In the genomic region with DNA sequence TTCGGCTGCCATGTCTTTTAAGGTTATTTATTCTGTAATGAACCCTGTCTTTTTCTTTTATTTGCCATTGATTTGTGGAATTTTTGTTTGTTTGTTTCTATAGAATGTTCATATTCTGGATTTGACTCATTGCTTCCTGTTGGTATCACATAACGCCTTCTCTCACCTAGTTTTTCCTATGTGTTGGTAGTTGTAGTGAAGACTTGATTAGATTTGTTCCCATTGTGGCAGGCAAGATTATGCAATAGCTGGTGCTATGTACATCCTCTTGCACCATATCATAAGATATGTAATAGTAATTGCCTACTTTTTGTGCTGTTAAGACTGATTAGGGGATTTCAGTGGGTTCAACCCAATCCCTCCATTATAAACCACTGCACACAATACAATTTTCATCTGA, we compare ENCODE assay signal across 18 cellular contexts. TPM values are rescaled to one million over a fixed set of nuclear protein-coding genes. Genes with fewer than 3 reads are reported as not detected.
DNase-seq lines count a peak whose midpoint lies in the region; ATAC-seq and TF ChIP-seq lines count a peak whose summit lies in the region.
"Had no signal": no experiment of that assay in that cellular context is flagged by ENCODE, and none has a peak within 500 bp of the region (broad histone marks: within the 10 kb centered on the region; RNA-seq: fewer than 3 reads in every experiment).

No MANE protein-coding gene starts in this region.

- RAD21 ChIA-PET in HCT116 (lab: Charles Lee; ENCODE audit: low non-redundant PET in 1 of 2, low total read pairs in 2 of 2, uncharacterized antibody in 2 of 2, unreplicated experiment in 2 of 2), result no interaction called here

- H3K9ac ChIP-seq in HCT116 (ENCODE audit: low read length) (no peak overlapping the region), mammary epithelial cell (ENCODE audit: insufficient read depth, low read length) (no peak overlapping the region)

- H3K4me2 ChIP-seq in HCT116 (ENCODE audit: low read length), result no peak overlapping the region
- H3K4me2 ChIP-seq in mammary epithelial cell (ENCODE audit: insufficient read depth, low read depth, low read length), result no peak overlapping the region

- H3K4me1 ChIP-seq in HCT116 (ENCODE audit: control insufficient read depth in 1 of 2, insufficient read depth in 2 of 2, low read length in 2 of 2) (peaks cover 4 to 8% of the 10 kb centered on the region in 2 experiments), mammary epithelial cell (ENCODE audit: insufficient read depth, low read length) (peaks cover 36% of the 10 kb centered on the region)
- H3K4me1 ChIP-seq: BE2C had no signal

- intact Hi-C loops in HCT116 (cut with micrococcal nuclease), result no loop called here
- intact Hi-C loops in mammary epithelial cell (cut with micrococcal nuclease), result no loop called here

- CTCF ChIA-PET in HCT116 (lab: Charles Lee), result interaction anchor here (0.6 kb wide), 1 partner anchor 44 kb away, joined by 3 read pairs; no protein-coding TSS in a partner anchor
- CTCF ChIA-PET in mammary epithelial cell (lab: Charles Lee; ENCODE audit: low non-redundant PET), result no interaction called here

- no peak for ATAC-seq in HCT116
- no peak for ATAC-seq in HG03139 (IDR thresholded peaks at IDR 0.05; ENCODE audit: unreplicated experiment)
- ATAC-seq: PC-3 had no signal

- BruUV-seq in HCT116 (replicated peaks; lab: Mats Ljungman, UMichigan) (no TSS peak), mammary epithelial cell (replicated peaks; lab: Mats Ljungman, UMichigan) (no TSS peak)

- H2AFZ ChIP-seq in HCT116 (ENCODE audit: low read depth, low read length, poor library complexity, severe bottlenecking) (no peak overlapping the region), mammary epithelial cell (ENCODE audit: low read depth, low read length) (no peak overlapping the region)

- H3K4me3 ChIP-seq in HCT116 (replicated peaks in 1 of 2; ENCODE audit: low read depth in 1 of 2, low read length in 2 of 2) (no peak overlapping the region), NB4 (ENCODE audit: low read depth, low read length) (no peak overlapping the region), mammary epithelial cell (replicated peaks in 1 of 3; ENCODE audit: insufficient read depth in 1 of 3, low read depth in 2 of 3, low read length in 3 of 3) (no peak overlapping the region), fibroblast of villous mesenchyme (ENCODE audit: low read depth, low read length) (no peak overlapping the region)
- H3K4me3 ChIP-seq: HAP-1, SJSA1 had no signal

- H3K36me3 ChIP-seq in HCT116 (ENCODE audit: control insufficient read depth in 1 of 2, insufficient read depth in 2 of 2, low read length in 2 of 2) (no peaks in the 10 kb centered on the region), mammary epithelial cell (ENCODE audit: insufficient read depth, low read length) (no peaks in the 10 kb centered on the region)
- H3K36me3 ChIP-seq: BE2C, HAP-1, SJSA1 had no signal

- dilution Hi-C loops in mammary epithelial cell (cut with HindIII; ENCODE audit: low sequenced_read_pairs), result no loop called here

- H3K9me2 ChIP-seq in HCT116 (ENCODE audit: insufficient read depth), result no peaks in the 10 kb centered on the region

- POLR2A ChIA-PET in HCT116 (lab: Charles Lee), result no interaction called here

- TF ChIP-seq POLR2A in HCT116 (IDR thresholded peaks at IDR 0.05; ENCODE audit: borderline replicate concordance, extremely low read depth, insufficient read depth, insufficient read length), result no peak
- no peak for TF ChIP-seq POLR2A in NB4 (IDR thresholded peaks at IDR 0.05; ENCODE audit: extremely low read depth, insufficient read length)

- H4K20me1 ChIP-seq in HCT116 (ENCODE audit: insufficient read depth) (no peaks in the 10 kb centered on the region), mammary epithelial cell (ENCODE audit: insufficient read depth, low read length) (no peaks in the 10 kb centered on the region)

- H3K27me3 ChIP-seq in HCT116 (ENCODE audit: insufficient read depth, low read length), result no peaks in the 10 kb centered on the region
- no peaks in the 10 kb centered on the region for H3K27me3 ChIP-seq in mammary epithelial cell (ENCODE audit: insufficient read depth, low read length)

- H3K79me2 ChIP-seq in HCT116 (ENCODE audit: insufficient read depth, low read length) (no peaks in the 10 kb centered on the region), mammary epithelial cell (ENCODE audit: insufficient read depth, low read length) (peaks cover 4% of the 10 kb centered on the region)

- 58% methylated on average over 2 of the region's 2 CpGs for WGBS in mammary epithelial cell (ENCODE audit: low coverage, missing lambda C conversion rate)

- in situ Hi-C loops in mammary epithelial cell (cut with MboI; ENCODE audit: low sequenced_read_pairs in 2 of 2), result no loop called here

- H3K9me3 ChIP-seq in HCT116 (ENCODE audit: control insufficient read depth in 1 of 2, insufficient read depth in 1 of 2, low read depth in 1 of 2, low read length in 2 of 2), result no peaks in the 10 kb centered on the region
- H3K9me3 ChIP-seq in mammary epithelial cell (replicated peaks; ENCODE audit: insufficient read depth, low read length), result no peaks in the 10 kb centered on the region
- H3K9me3 ChIP-seq: BE2C, HAP-1, SJSA1 had no signal

- H3K27ac ChIP-seq in HCT116 (ENCODE audit: low read depth, low read length), result no peak overlapping the region
- no peak overlapping the region for H3K27ac ChIP-seq in mammary epithelial cell (ENCODE audit: insufficient read depth, low read depth, low read length)
- H3K27ac ChIP-seq: HL-60, SJSA1 had no signal

- TF ChIP-seq CTCF in HCT116 (IDR thresholded peaks at IDR 0.05 in 2 of 3, conservative IDR thresholded peaks at IDR 0.05 in 1 of 3; ENCODE audit: borderline replicate concordance in 1 of 3, insufficient read depth in 1 of 3, low read depth in 2 of 3, low read length in 2 of 3), result no peak
- TF ChIP-seq CTCF in NB4 (IDR thresholded peaks at IDR 0.05; ENCODE audit: low read depth, low read length), result no peak
- TF ChIP-seq CTCF in mammary epithelial cell (conservative IDR thresholded peaks at IDR 0.05 in 1 of 2, IDR thresholded peaks at IDR 0.05 in 1 of 2; ENCODE audit: extremely low read depth in 1 of 2, insufficient read depth in 1 of 2, low read depth in 1 of 2, low read length in 2 of 2), result no peak
- TF ChIP-seq CTCF in fibroblast of villous mesenchyme (IDR thresholded peaks at IDR 0.05; ENCODE audit: insufficient read depth, low read depth, low read length), result no peak

- TF ChIP-seq RAD21 in HCT116 (IDR thresholded peaks at IDR 0.05; ENCODE audit: low read depth), result no peak

- no peak for DNase-seq in HCT116 (ENCODE audit: low read depth, low spot score)
- peak; percentile 29 for DNase-seq in NB4 (ENCODE audit: low read depth)
- DNase-seq in mammary epithelial cell, result peak; percentile 46
- DNase-seq in fibroblast of villous mesenchyme (ENCODE audit: low read depth), result peak; percentile 28
- DNase-seq in NCI-H146 (lab: John Stamatoyannopoulos, UW), result no peak
- no peak for DNase-seq in hippocampal formation (lab: John Stamatoyannopoulos, UW)
- DNase-seq: BE2C; CD4-positive, alpha-beta memory T cell; KBM-7; NCI-H1105; NCI-H187; NK-92 treated with Interleukin-12 subunit alpha and Interleukin-12 subunit beta, amount 100 ng/mL, for 24 hours; PC-3 had no signal

TF ChIP-seq in HCT116, 20 proteins besides CTCF, POLR2A, EP300 and RAD21:
- no peak for TF ChIP-seq ZFX (IDR thresholded peaks at IDR 0.05)
- TF ChIP-seq CEBPB (IDR thresholded peaks at IDR 0.05; ENCODE audit: low read depth), result peak; percentile 45

RNA-seq across cellular contexts. Expression of gene KRT6B, which starts 3.9 kb away (rescaled TPM):
- total RNA-seq in HCT116 (2021; ENCODE audit: unreplicated experiment) (not detected), mammary epithelial cell (1,000 to 10,000 TPM; 1,675 to 3,751 TPM), fibroblast of villous mesenchyme (not detected in 2 replicates)
- polyA plus RNA-seq in HCT116 (2012), result 0.03 and 0.06 TPM in 2 replicates
- 2,534 TPM for polyA plus RNA-seq in mammary epithelial cell
- 2,595 TPM for polyA minus RNA-seq in mammary epithelial cell
- total RNA-seq: CD4-positive, alpha-beta memory T cell; SJSA1 had no signal
- polyA plus RNA-seq: AG04450; CD4-positive, alpha-beta memory T cell had no signal

RNA-seq across cellular contexts. Expression of gene KRT6C, which starts 17.8 kb away (rescaled TPM):
- total RNA-seq in HCT116 (2021; ENCODE audit: unreplicated experiment) (not detected), mammary epithelial cell (10 to 100 TPM; 16.6 to 29.5 TPM), fibroblast of villous mesenchyme (not detected in 2 replicates)
- polyA plus RNA-seq in HCT116 (2012), result 0.04 TPM in 1 of 2 replicates, not detected in the other
- polyA plus RNA-seq in mammary epithelial cell, result 23.6 TPM
- 1.8 TPM for polyA minus RNA-seq in mammary epithelial cell
- total RNA-seq: CD4-positive, alpha-beta memory T cell; PC-3; SJSA1 had no signal
- polyA plus RNA-seq: AG04450; CD4-positive, alpha-beta memory T cell had no signal

RNA-seq across cellular contexts. Expression of gene KRT75, which starts 21.6 kb away (rescaled TPM):
- not detected for total RNA-seq in HCT116 (2021; ENCODE audit: unreplicated experiment)
- not detected in 2 replicates for polyA plus RNA-seq in HCT116 (2012)
- total RNA-seq in mammary epithelial cell, result 10 to 100 TPM in 1 of 2 donors, 1 to 10 TPM in 1; 3.2 to 26.5 TPM
- polyA plus RNA-seq in mammary epithelial cell, result 3.1 TPM
- 0.62 TPM for polyA minus RNA-seq in mammary epithelial cell
- not detected in 2 replicates for total RNA-seq in fibroblast of villous mesenchyme
- total RNA-seq: CD4-positive, alpha-beta memory T cell; SJSA1 had no signal
- polyA plus RNA-seq: AG04450; CD4-positive, alpha-beta memory T cell had no signal

RNA-seq across cellular contexts. Expression of gene KRT6A, which starts 37.2 kb away (rescaled TPM):
- total RNA-seq in HCT116 (2021; ENCODE audit: unreplicated experiment) (0.66 TPM), mammary epithelial cell (1,000 to 10,000 TPM; 5,785 to 6,260 TPM), fibroblast of villous mesenchyme (not detected in 2 replicates)
- polyA plus RNA-seq in HCT116 (2012), result 0.61 and 0.90 TPM in 2 replicates
- polyA plus RNA-seq in mammary epithelial cell, result 8,475 TPM
- 6,728 TPM for polyA minus RNA-seq in mammary epithelial cell
- total RNA-seq: CD4-positive, alpha-beta memory T cell; SJSA1 had no signal
- polyA plus RNA-seq: AG04450; CD4-positive, alpha-beta memory T cell had no signal

RNA-seq across cellular contexts. Expression of gene KRT82, which starts 49.7 kb away (rescaled TPM):
- total RNA-seq in HCT116 (2021; ENCODE audit: unreplicated experiment) (not detected), mammary epithelial cell (not detected), fibroblast of villous mesenchyme (not detected in 2 replicates)
- polyA plus RNA-seq in HCT116 (2012), result not detected in 2 replicates
- polyA plus RNA-seq in mammary epithelial cell, result 0.01 TPM
- not detected for polyA minus RNA-seq in mammary epithelial cell
- total RNA-seq: CD4-positive, alpha-beta memory T cell; SJSA1 had no signal
- polyA plus RNA-seq: AG04450; CD4-positive, alpha-beta memory T cell had no signal

Comparison
In these comparisons a context has a peak if more than half of its experiments do, and no peak if none do; other contexts are left out.
1. DNase-seq: peak in NB4 (single experiment), mammary epithelial cell (single experiment) and fibroblast of villous mesenchyme (single experiment); none in HCT116 (single experiment), NCI-H146 (single experiment) and hippocampal formation (0 of 2).
2. RNA of gene KRT6B, which starts 3.9 kb away (total RNA-seq): 1,675 to 3,751 TPM in mammary epithelial cell; not detected in HCT116 (single experiment) and not detected in fibroblast of villous mesenchyme; every median in the first group is over 1,000 times any median in the second.
3. RNA of gene KRT6C, which starts 17.8 kb away (total RNA-seq): 16.6 to 29.5 TPM in mammary epithelial cell; not detected in HCT116 (single experiment) and not detected in fibroblast of villous mesenchyme; every median in the first group is over 10 times any median in the second.